1 cellular context compared by ENCODE assay signal in genomic region chr2:24971550-24972314, GRCh38.
A peak's percentile ranks its signal among the peaks of the same experiment; 100 is the strongest.
TF ChIP-seq lines count a peak whose summit lies in the region.

Gene DNAJC27 (minus strand): TSS chr2:24971955. CDS start chr2:24971904, 51 bp downstream.

TF ChIP-seq in K562, 482 proteins besides CTCF, POLR2A, EP300 and RAD21 (continued from another document and continues in another):
- TF ChIP-seq TAF7 (tag; IDR thresholded peaks at IDR 0.05) (peak; percentile 75), SIN3A (IDR thresholded peaks at IDR 0.05; ENCODE audit: borderline replicate concordance in 2 of 2, control insufficient read depth in 1 of 2, low read depth in 2 of 2, low read length in 2 of 2) (peak; percentile 39 to 85; a peak in 2 of 4 replicates), ETV5 (CRISPR knock-in tag; IDR thresholded peaks at IDR 0.05; ENCODE audit: low read depth) (no peak; the same call in 1 of the 2 replicates), MCM3 (IDR thresholded peaks at IDR 0.05) (no peak), TEAD1 (CRISPR knock-in tag; IDR thresholded peaks at IDR 0.05) (0 out of 4 replicates have a peak, but pooled peaks of 1 of the 2 experiments have one; percentile 19), JUND (IDR thresholded peaks at IDR 0.05; ENCODE audit: borderline replicate concordance, low read depth, low read length) (peak; percentile 97), JUND (tag; IDR thresholded peaks at IDR 0.05; ENCODE audit: borderline replicate concordance, low read depth, low read length) (peak; percentile 93), RCOR1 (IDR thresholded peaks at IDR 0.05; ENCODE audit: borderline replicate concordance in 1 of 2, low read depth in 2 of 2, low read length in 2 of 2) (peak in 1 of 2 experiments; percentile 27; a peak in 2 of 4 replicates), ZBTB7A (IDR thresholded peaks at IDR 0.05; ENCODE audit: borderline replicate concordance, control insufficient read depth, low read depth, low read length) (peak; percentile 96), ZC3H8 (IDR thresholded peaks at IDR 0.05) (no peak), CHD1 (IDR thresholded peaks at IDR 0.05; ENCODE audit: low read length) (no peak), E2F6 (IDR thresholded peaks at IDR 0.05; ENCODE audit: borderline replicate concordance in 1 of 2, extremely low read depth in 1 of 2, insufficient read depth in 1 of 2, insufficient read length in 1 of 2, low read depth in 1 of 2, low read length in 1 of 2, poor library complexity in 1 of 2, severe bottlenecking in 1 of 2) (peak; percentile 86 to 90), TRIM24 (IDR thresholded peaks at IDR 0.05) (peak in 1 of 2 experiments; percentile 56; a peak in 2 of 4 replicates), ZNF407 (IDR thresholded peaks at IDR 0.05; ENCODE audit: low read depth) (peak; percentile 85), VEZF1 (CRISPR knock-in tag; IDR thresholded peaks at IDR 0.05) (peak; percentile 97), ZSCAN32 (CRISPR knock-in tag; IDR thresholded peaks at IDR 0.05) (no peak), BHLHE40 (IDR thresholded peaks at IDR 0.05; ENCODE audit: low read length) (peak; percentile 51; the same call in 1 of the 2 replicates), ZNF57 (CRISPR knock-in tag; IDR thresholded peaks at IDR 0.05) (no peak), HES1 (IDR thresholded peaks at IDR 0.05; ENCODE audit: low read depth) (no peak), CBX3 (IDR thresholded peaks at IDR 0.05; ENCODE audit: borderline replicate concordance in 1 of 2, low read length in 2 of 2) (peak in 1 of 2 experiments; percentile 10; a peak in 1 of 3 replicates), RBM39 (optimal IDR thresholded peaks at IDR 0.05; ENCODE audit: low read depth, low read length) (no peak), HNRNPLL (IDR thresholded peaks at IDR 0.05; ENCODE audit: low read depth, low read length, poor library complexity, severe bottlenecking) (peak; percentile 48), PREB (CRISPR knock-in tag; IDR thresholded peaks at IDR 0.05) (no peak), ZNF655 (CRISPR knock-in tag; IDR thresholded peaks at IDR 0.05) (no peak), ESRRA (IDR thresholded peaks at IDR 0.05; ENCODE audit: borderline replicate concordance, low read depth) (peak; percentile 93), MTF1 (CRISPR knock-in tag; IDR thresholded peaks at IDR 0.05; ENCODE audit: borderline replicate concordance) (no peak), PHF20 (IDR thresholded peaks at IDR 0.05; ENCODE audit: partially characterized antibody) (peak; percentile 50), NKRF (IDR thresholded peaks at IDR 0.05; ENCODE audit: borderline replicate concordance) (peak; percentile 54; the same call in 1 of the 2 replicates), RB1 (IDR thresholded peaks at IDR 0.05; ENCODE audit: low read depth) (peak; percentile 75), SP1 (CRISPR knock-in tag; IDR thresholded peaks at IDR 0.05) (peak; percentile 93), MXI1 (IDR thresholded peaks at IDR 0.05; ENCODE audit: low read depth, low read length) (peak; percentile 77; the same call in 1 of the 2 replicates), PURB (CRISPR knock-in tag; IDR thresholded peaks at IDR 0.05; ENCODE audit: low read depth) (no peak), TEAD4 (IDR thresholded peaks at IDR 0.05; ENCODE audit: low read length) (no peak), TEAD4 (CRISPR knock-in tag; IDR thresholded peaks at IDR 0.05; ENCODE audit: borderline replicate concordance) (no peak), GMEB1 (CRISPR knock-in tag; IDR thresholded peaks at IDR 0.05) (peak; percentile 29), CEBPG (CRISPR knock-in tag; IDR thresholded peaks at IDR 0.05) (0 out of 2 replicates have a peak, but pooled peaks have one; percentile 10), CEBPG (tag; conservative IDR thresholded peaks at IDR 0.05 in 1 of 2, IDR thresholded peaks at IDR 0.05 in 1 of 2) (no peak), ZNF24 (IDR thresholded peaks at IDR 0.05) (no peak), TAF9B (IDR thresholded peaks at IDR 0.05; ENCODE audit: partially characterized antibody) (peak; percentile 59), CREM (IDR thresholded peaks at IDR 0.05; ENCODE audit: low read depth) (peak; percentile 98), NUFIP1 (IDR thresholded peaks at IDR 0.05; ENCODE audit: partially characterized antibody) (no peak), ID3 (CRISPR knock-in tag; IDR thresholded peaks at IDR 0.05) (no peak), ID3 (tag; IDR thresholded peaks at IDR 0.05) (peak; percentile 23; the same call in 1 of the 2 replicates), ARHGAP35 (IDR thresholded peaks at IDR 0.05; ENCODE audit: partially characterized antibody) (peak; percentile 93), TCF7L2 (IDR thresholded peaks at IDR 0.05; ENCODE audit: low read depth, low read length) (0 out of 2 replicates have a peak, but pooled peaks have one; percentile 7), ZBTB8A (IDR thresholded peaks at IDR 0.05; ENCODE audit: partially characterized antibody) (no peak)
